ENCODE assay signal across 11 cellular contexts in the genomic region with DNA sequence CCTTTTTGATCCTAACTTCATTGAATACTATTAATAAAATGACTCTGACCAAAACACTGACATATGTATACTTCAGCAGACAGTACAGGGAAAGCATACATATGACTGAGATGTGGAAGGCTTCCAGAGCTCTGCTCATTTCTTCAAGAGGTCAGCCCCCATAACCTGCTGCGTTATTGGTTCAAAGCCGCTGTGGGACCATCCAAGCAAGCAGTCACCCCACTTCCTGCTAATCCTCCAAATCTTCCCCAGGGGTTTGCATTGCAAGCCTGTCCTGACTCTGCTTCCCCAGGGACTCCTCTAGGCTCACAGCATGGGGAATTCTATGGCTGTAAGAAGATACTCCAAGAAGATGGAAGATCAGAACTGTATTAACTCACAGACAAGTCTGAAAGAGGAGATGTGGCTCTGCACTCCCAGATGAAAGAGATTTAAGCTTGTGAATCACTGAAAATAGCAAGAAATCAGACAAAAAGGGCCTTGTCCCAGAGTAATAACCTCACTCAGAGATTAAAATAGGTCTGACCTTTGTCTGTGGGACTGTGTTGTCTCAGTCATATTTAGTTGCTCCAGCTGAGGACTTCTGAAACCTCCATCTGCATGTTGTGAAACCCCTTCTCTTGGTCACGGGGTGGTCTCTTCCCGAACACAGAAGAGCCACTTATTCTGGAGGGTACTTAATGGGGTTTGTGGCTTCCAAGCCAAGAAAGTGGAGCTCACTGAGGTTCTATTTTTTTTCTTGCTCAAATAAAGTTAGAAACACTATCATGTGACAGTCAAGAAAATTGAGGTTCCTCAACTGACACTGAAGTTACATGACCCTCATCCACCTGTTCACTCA.
DNase-seq lines count a peak whose midpoint lies in the region; ATAC-seq and TF ChIP-seq lines count a peak whose summit lies in the region.
"Had no signal": no experiment of that assay in that cellular context is flagged by ENCODE, and none has a peak within 500 bp of the region (broad histone marks: within the 10 kb centered on the region; RNA-seq: fewer than 3 reads in every experiment).

No MANE protein-coding gene starts in this region.

- DNase-seq in cerebellum (ENCODE audit: low spot score): no peak
- no peak for DNase-seq in NK-92 (lab: John Stamatoyannopoulos, UW; ENCODE audit: unreplicated experiment)
- no peak for DNase-seq in T-helper 1 cell
- no peak for DNase-seq in BE2C
- DNase-seq: activated CD8-positive, alpha-beta memory T cell treated with anti-CD3 and anti-CD28 coated beads for 24 hours; SHP77 had no signal

- H3K4me3 ChIP-seq in BLaER1: no peak overlapping the region
- H3K4me3 ChIP-seq in BE2C (ENCODE audit: low read depth, low read length): no peak overlapping the region

- no peaks in the 10 kb centered on the region for H3K36me3 ChIP-seq in BLaER1
- no peaks in the 10 kb centered on the region for H3K36me3 ChIP-seq in BE2C

- peak overlapping the region; percentile 55 for H3K4me2 ChIP-seq in BLaER1

- peak; percentile 77 for ATAC-seq in GM19035 (IDR thresholded peaks at IDR 0.05; ENCODE audit: unreplicated experiment)
- peak; percentile 86 for ATAC-seq in HG02678 (IDR thresholded peaks at IDR 0.05; ENCODE audit: unreplicated experiment)
- peak; percentile 71 for ATAC-seq in HG03521 (IDR thresholded peaks at IDR 0.05; ENCODE audit: unreplicated experiment)
- ATAC-seq: esophagus mucosa had no signal

- H3K9me3 ChIP-seq in BLaER1: no peaks in the 10 kb centered on the region
- H3K9me3 ChIP-seq in BE2C: no peaks in the 10 kb centered on the region

- H4K20me1 ChIP-seq in BLaER1: no peaks in the 10 kb centered on the region

- peaks cover 13% of the 10 kb centered on the region for H3K4me1 ChIP-seq in BLaER1
- H3K4me1 ChIP-seq in BE2C: peaks cover 2% of the 10 kb centered on the region; the same call in 1 of the 2 replicates

- H3K27me3 ChIP-seq in BLaER1 (no peaks in the 10 kb centered on the region), BE2C (no peaks in the 10 kb centered on the region)

- TF ChIP-seq CTCF in BE2C (IDR thresholded peaks at IDR 0.05; ENCODE audit: low read depth, low read length): no peak

- no peak overlapping the region for H3K27ac ChIP-seq in BLaER1

- no peak overlapping the region for H3K9ac ChIP-seq in BLaER1
